36 cellular contexts compared by ENCODE assay signal in the genomic region with DNA sequence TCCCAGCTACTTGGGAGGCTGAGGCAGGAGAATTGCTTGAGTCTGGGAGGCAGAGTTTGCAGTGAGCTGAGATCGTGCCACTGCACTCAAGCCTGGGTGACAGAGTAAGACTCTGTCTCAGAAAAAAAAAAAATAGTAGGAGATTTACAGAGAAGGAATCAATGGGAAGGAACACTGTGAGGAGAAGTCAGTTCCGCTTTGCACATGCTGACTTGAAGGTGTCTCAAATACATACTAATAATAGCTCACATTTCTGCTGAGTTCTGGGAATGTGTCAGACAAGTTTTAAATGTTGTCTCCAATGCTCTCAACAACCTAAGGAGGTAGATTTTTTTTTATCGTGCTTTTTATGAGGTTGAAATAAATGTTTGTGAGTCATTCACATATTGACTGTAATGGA.
"Had no signal": no experiment of that assay in that cellular context is flagged by ENCODE, and none has a peak within 500 bp of the region (broad histone marks: within the 10 kb centered on the region; RNA-seq: fewer than 3 reads in every experiment).

No MANE protein-coding gene starts in this region.

- H3K36me3 ChIP-seq: ascending aorta, brain microvascular endothelial cell, breast epithelium, WERI-Rb-1 had no signal

- H3K27ac Mint-ChIP-seq: activated CD4-positive, alpha-beta memory T cell treated with anti-CD3 and anti-CD28 coated beads, Interleukin-2, amount 10 ng/mL, durations not matched to agents 7 days and 5 days; activated CD4-positive, alpha-beta T cell treated with anti-CD3 and anti-CD28 coated beads for 36 hours; activated CD4-positive, alpha-beta T cell treated with anti-CD3 and anti-CD28 coated beads, Interleukin-2, amount 10 ng/mL, durations not matched to agents 7 days and 5 days; activated CD8-positive, alpha-beta memory T cell treated with anti-CD3 and anti-CD28 coated beads, Interleukin-2, amount 10 ng/mL, durations not matched to agents 7 days and 5 days; activated CD8-positive, alpha-beta T cell treated with anti-CD3 and anti-CD28 coated beads, Interleukin-2, amount 10 ng/mL, durations not matched to agents 7 days and 5 days; activated naive CD4-positive, alpha-beta T cell treated with anti-CD3 and anti-CD28 coated beads, Interleukin-2, amount 10 ng/mL, durations not matched to agents 7 days and 5 days; activated naive CD4-positive, alpha-beta T cell treated with anti-CD3 and anti-CD28 coated beads, Interleukin-2, amount 50 U/mL, for 24 hours; activated naive CD8-positive, alpha-beta T cell; activated naive CD8-positive, alpha-beta T cell treated with anti-CD3 and anti-CD28 coated beads, Interleukin-2, amount 10 ng/mL, durations not matched to agents 7 days and 5 days; activated naive CD8-positive, alpha-beta T cell treated with anti-CD3 and anti-CD28 coated beads, Interleukin-2, amount 50 U/mL, for 24 hours; activated T-cell treated with anti-CD3 and anti-CD28 coated beads, Interleukin-2, amount 50 U/mL, for 24 hours; activated T-helper 2 cell treated with anti-CD3 and anti-CD28 coated beads, Interferon-gamma antibody, Interleukin-2, Interleukin-4, amounts not matched to agents 10 μg/mL and 5 μg/mL and 100 μg/mL, durations not matched to agents 14 hours and 24 hours and 36 hours; T-helper 1 cell treated with Interleukin-12 subunit alpha and Interleukin-12 subunit beta and Interleukin-4 antibody, amounts not matched to agents 30 μg/mL and 1 μg/mL, for 36 hours; T-helper 2 cell treated with Interferon-gamma antibody and Interleukin-4, amounts not matched to agents 5 μg/mL and 100 μg/mL, for 36 hours had no signal

- DNase-seq: activated CD4-positive, alpha-beta memory T cell treated with anti-CD3 and anti-CD28 coated beads, Interleukin-2, amount 10 ng/mL, durations not matched to agents 7 days and 5 days; activated CD4-positive, alpha-beta T cell treated with anti-CD3 and anti-CD28 coated beads for 1 hour; activated CD4-positive, alpha-beta T cell treated with anti-CD3 and anti-CD28 coated beads for 36 hours; activated CD4-positive, alpha-beta T cell treated with anti-CD3 and anti-CD28 coated beads for 48 hours; activated CD4-positive, alpha-beta T cell treated with anti-CD3 and anti-CD28 coated beads, Interleukin-2, amount 10 ng/mL, durations not matched to agents 7 days and 5 days; activated CD4-positive, alpha-beta T cell treated with anti-CD3 and anti-CD28 coated beads, Interleukin-2, amount 50 U/mL, for 48 hours; activated CD4-positive, CD25-positive, alpha-beta regulatory T cell; activated CD8-positive, alpha-beta memory T cell treated with anti-CD3 and anti-CD28 coated beads for 24 hours; activated CD8-positive, alpha-beta memory T cell treated with anti-CD3 and anti-CD28 coated beads, Interleukin-2, amount 10 ng/mL, durations not matched to agents 7 days and 5 days; activated CD8-positive, alpha-beta memory T cell treated with anti-CD3 and anti-CD28 coated beads, Interleukin-2, amount 50 U/mL, for 48 hours; activated CD8-positive, alpha-beta T cell treated with anti-CD3 and anti-CD28 coated beads, Interleukin-2, amount 10 ng/mL, durations not matched to agents 7 days and 5 days; activated effector memory CD4-positive, alpha-beta T cell treated with Interleukin-2 at 50 U/mL for 16 hours; activated gamma-delta T cell; activated naive CD4-positive, alpha-beta T cell treated with anti-CD3 and anti-CD28 coated beads, Interleukin-2, amount 10 ng/mL, durations not matched to agents 7 days and 5 days; activated naive CD4-positive, alpha-beta T cell treated with Interleukin-2 at 50 U/mL for 16 hours; activated naive CD8-positive, alpha-beta T cell treated with anti-CD3 and anti-CD28 coated beads, Interleukin-2, amount 10 ng/mL, durations not matched to agents 7 days and 5 days; activated naive CD8-positive, alpha-beta T cell treated with anti-CD3 and anti-CD28 coated beads, Interleukin-2, amount 50 U/mL, for 24 hours; activated T-cell treated with anti-CD3 and anti-CD28 coated beads, Interleukin-2, amount 50 U/mL, for 24 hours; activated T-cell treated with anti-CD3 and anti-CD28 coated beads, Interleukin-2, amount 50 U/mL, for 48 hours; amygdala; brain microvascular endothelial cell; central memory CD4-positive, alpha-beta T cell; T-helper 1 cell; T-helper 2 cell; T-helper 9 cell; WERI-Rb-1 had no signal

- FAIRE-seq: TTC549 had no signal

- H3K27ac ChIP-seq: ascending aorta, brain microvascular endothelial cell, breast epithelium, WERI-Rb-1 had no signal

- H3K9me3 Mint-ChIP-seq: activated CD4-positive, alpha-beta memory T cell treated with anti-CD3 and anti-CD28 coated beads, Interleukin-2, amount 10 ng/mL, durations not matched to agents 7 days and 5 days; activated CD4-positive, alpha-beta T cell treated with anti-CD3 and anti-CD28 coated beads, Interleukin-2, amount 10 ng/mL, durations not matched to agents 7 days and 5 days; activated naive CD4-positive, alpha-beta T cell treated with anti-CD3 and anti-CD28 coated beads, Interleukin-2, amount 10 ng/mL, durations not matched to agents 7 days and 5 days; activated naive CD4-positive, alpha-beta T cell treated with anti-CD3 and anti-CD28 coated beads, Interleukin-2, amount 50 U/mL, for 24 hours; activated naive CD8-positive, alpha-beta T cell treated with anti-CD3 and anti-CD28 coated beads, Interleukin-2, amount 10 ng/mL, durations not matched to agents 7 days and 5 days; activated naive CD8-positive, alpha-beta T cell treated with anti-CD3 and anti-CD28 coated beads, Interleukin-2, amount 50 U/mL, for 24 hours; activated T-cell treated with anti-CD3 and anti-CD28 coated beads, Interleukin-2, amount 50 U/mL, for 24 hours; activated T-helper 2 cell treated with anti-CD3 and anti-CD28 coated beads, Interferon-gamma antibody, Interleukin-2, Interleukin-4, amounts not matched to agents 10 μg/mL and 5 μg/mL and 100 μg/mL, durations not matched to agents 14 hours and 24 hours and 36 hours; T-helper 1 cell treated with Interleukin-12 subunit alpha and Interleukin-12 subunit beta and Interleukin-4 antibody, amounts not matched to agents 30 μg/mL and 1 μg/mL, for 36 hours; T-helper 2 cell treated with Interferon-gamma antibody and Interleukin-4, amounts not matched to agents 5 μg/mL and 100 μg/mL, for 36 hours had no signal

- H3K4me1 Mint-ChIP-seq: activated CD4-positive, alpha-beta memory T cell treated with anti-CD3 and anti-CD28 coated beads, Interleukin-2, amount 10 ng/mL, durations not matched to agents 7 days and 5 days; activated CD4-positive, alpha-beta T cell treated with anti-CD3 and anti-CD28 coated beads for 36 hours; activated CD4-positive, alpha-beta T cell treated with anti-CD3 and anti-CD28 coated beads, Interleukin-2, amount 10 ng/mL, durations not matched to agents 7 days and 5 days; activated CD8-positive, alpha-beta memory T cell treated with anti-CD3 and anti-CD28 coated beads, Interleukin-2, amount 10 ng/mL, durations not matched to agents 7 days and 5 days; activated naive CD4-positive, alpha-beta T cell treated with anti-CD3 and anti-CD28 coated beads, Interleukin-2, amount 10 ng/mL, durations not matched to agents 7 days and 5 days; activated naive CD4-positive, alpha-beta T cell treated with anti-CD3 and anti-CD28 coated beads, Interleukin-2, amount 50 U/mL, for 24 hours; activated naive CD8-positive, alpha-beta T cell treated with anti-CD3 and anti-CD28 coated beads, Interleukin-2, amount 10 ng/mL, durations not matched to agents 7 days and 5 days; activated naive CD8-positive, alpha-beta T cell treated with anti-CD3 and anti-CD28 coated beads, Interleukin-2, amount 50 U/mL, for 24 hours had no signal

- H3K4me1 ChIP-seq: ascending aorta, breast epithelium had no signal

- H3K27me3 Mint-ChIP-seq: activated CD8-positive, alpha-beta memory T cell treated with anti-CD3 and anti-CD28 coated beads, Interleukin-2, amount 10 ng/mL, durations not matched to agents 7 days and 5 days; activated naive CD4-positive, alpha-beta T cell treated with anti-CD3 and anti-CD28 coated beads, Interleukin-2, amount 10 ng/mL, durations not matched to agents 7 days and 5 days; activated naive CD8-positive, alpha-beta T cell treated with anti-CD3 and anti-CD28 coated beads, Interleukin-2, amount 10 ng/mL, durations not matched to agents 7 days and 5 days had no signal

- H3K4me3 Mint-ChIP-seq: activated CD4-positive, alpha-beta memory T cell treated with anti-CD3 and anti-CD28 coated beads, Interleukin-2, amount 10 ng/mL, durations not matched to agents 7 days and 5 days; activated CD4-positive, alpha-beta T cell treated with anti-CD3 and anti-CD28 coated beads for 36 hours; activated CD4-positive, alpha-beta T cell treated with anti-CD3 and anti-CD28 coated beads, Interleukin-2, amount 10 ng/mL, durations not matched to agents 7 days and 5 days; activated CD8-positive, alpha-beta memory T cell treated with anti-CD3 and anti-CD28 coated beads, Interleukin-2, amount 10 ng/mL, durations not matched to agents 7 days and 5 days; activated CD8-positive, alpha-beta T cell treated with anti-CD3 and anti-CD28 coated beads, Interleukin-2, amount 10 ng/mL, durations not matched to agents 7 days and 5 days; activated naive CD4-positive, alpha-beta T cell treated with anti-CD3 and anti-CD28 coated beads, Interleukin-2, amount 10 ng/mL, durations not matched to agents 7 days and 5 days; activated naive CD4-positive, alpha-beta T cell treated with anti-CD3 and anti-CD28 coated beads, Interleukin-2, amount 50 U/mL, for 24 hours; activated naive CD8-positive, alpha-beta T cell; activated naive CD8-positive, alpha-beta T cell treated with anti-CD3 and anti-CD28 coated beads, Interleukin-2, amount 10 ng/mL, durations not matched to agents 7 days and 5 days; activated naive CD8-positive, alpha-beta T cell treated with anti-CD3 and anti-CD28 coated beads, Interleukin-2, amount 50 U/mL, for 24 hours; activated T-cell treated with anti-CD3 and anti-CD28 coated beads, Interleukin-2, amount 50 U/mL, for 24 hours; T-helper 1 cell treated with Interleukin-12 subunit alpha and Interleukin-12 subunit beta and Interleukin-4 antibody, amounts not matched to agents 30 μg/mL and 1 μg/mL, for 36 hours; T-helper 2 cell treated with Interferon-gamma antibody and Interleukin-4, amounts not matched to agents 5 μg/mL and 100 μg/mL, for 36 hours; WTC11 had no signal

- H3K4me3 ChIP-seq: ascending aorta, breast epithelium had no signal

- H3K36me3 Mint-ChIP-seq: activated CD8-positive, alpha-beta memory T cell treated with anti-CD3 and anti-CD28 coated beads, Interleukin-2, amount 10 ng/mL, durations not matched to agents 7 days and 5 days; activated naive CD4-positive, alpha-beta T cell treated with anti-CD3 and anti-CD28 coated beads, Interleukin-2, amount 10 ng/mL, durations not matched to agents 7 days and 5 days; activated naive CD4-positive, alpha-beta T cell treated with anti-CD3 and anti-CD28 coated beads, Interleukin-2, amount 50 U/mL, for 24 hours; activated naive CD8-positive, alpha-beta T cell; activated naive CD8-positive, alpha-beta T cell treated with anti-CD3 and anti-CD28 coated beads, Interleukin-2, amount 10 ng/mL, durations not matched to agents 7 days and 5 days had no signal

- H3K27me3 ChIP-seq: ascending aorta, brain microvascular endothelial cell, breast epithelium had no signal

- H3K9me3 ChIP-seq: ascending aorta, breast epithelium had no signal

- ATAC-seq: activated CD4-positive, alpha-beta T cell treated with anti-CD3 and anti-CD28 coated beads for 36 hours; activated CD4-positive, CD25-positive, alpha-beta regulatory T cell treated with anti-CD3 and anti-CD28 coated beads, Interleukin-2, amount 50 U/mL, for 24 hours; activated CD8-positive, alpha-beta memory T cell treated with anti-CD3 and anti-CD28 coated beads, Interleukin-2, amount 10 ng/mL, durations not matched to agents 7 days and 5 days; activated CD8-positive, alpha-beta T cell treated with anti-CD3 and anti-CD28 coated beads, Interleukin-2, amount 10 ng/mL, durations not matched to agents 7 days and 5 days; activated naive CD8-positive, alpha-beta T cell treated with anti-CD3 and anti-CD28 coated beads, Interleukin-2, amount 50 U/mL, for 24 hours; WTC11 had no signal
